In genomic region chr9:97545507-97545906, GRCh38 we compare ENCODE assay signal across 1 cellular context.
TF ChIP-seq lines count a peak whose summit lies in the region.

No MANE protein-coding gene starts in this region.

TF ChIP-seq in H1, 55 proteins besides CTCF, POLR2A, EP300 and RAD21:
- TF ChIP-seq CREB1 (IDR thresholded peaks at IDR 0.05), result no peak
- no peak for TF ChIP-seq CEBPB (IDR thresholded peaks at IDR 0.05; ENCODE audit: low read depth, low read length)
- no peak for TF ChIP-seq CHD7 (IDR thresholded peaks at IDR 0.05; ENCODE audit: insufficient replicate concordance, low read length)
- no peak for TF ChIP-seq BACH1 (IDR thresholded peaks at IDR 0.05; ENCODE audit: low read length)
- no peak for TF ChIP-seq CTBP2 (IDR thresholded peaks at IDR 0.05; ENCODE audit: borderline replicate concordance, insufficient read depth, insufficient read length, low read length)
- no peak for TF ChIP-seq GTF2F1 (IDR thresholded peaks at IDR 0.05; ENCODE audit: borderline replicate concordance, low read depth, low read length)
- TF ChIP-seq HDAC6 (IDR thresholded peaks at IDR 0.05; ENCODE audit: low read depth, low read length), result no peak
- no peak for TF ChIP-seq ATF2 (IDR thresholded peaks at IDR 0.05; ENCODE audit: low read length)
- TF ChIP-seq GABPA (IDR thresholded peaks at IDR 0.05; ENCODE audit: borderline replicate concordance, insufficient read depth, low read length), result no peak
- TF ChIP-seq RBBP5 (IDR thresholded peaks at IDR 0.05; ENCODE audit: borderline replicate concordance, low read depth, low read length), result no peak
- no peak for TF ChIP-seq RFX5 (IDR thresholded peaks at IDR 0.05; ENCODE audit: borderline replicate concordance, low read depth, low read length)
- TF ChIP-seq E2F6 (IDR thresholded peaks at IDR 0.05), result no peak
- TF ChIP-seq SRF (IDR thresholded peaks at IDR 0.05; ENCODE audit: low read depth, low read length), result no peak
- TF ChIP-seq FOSL1 (IDR thresholded peaks at IDR 0.05; ENCODE audit: insufficient read depth, low read depth, low read length), result no peak
- no peak for TF ChIP-seq KDM4A (IDR thresholded peaks at IDR 0.05; ENCODE audit: low read depth, low read length, severe bottlenecking)
- TF ChIP-seq ATF3 (IDR thresholded peaks at IDR 0.05; ENCODE audit: insufficient read depth, low read depth, low read length), result no peak
